15 cellular contexts compared by ENCODE assay signal in genomic region chr10:68223535-68224165, GRCh38. TPM values are rescaled to one million over a fixed set of nuclear protein-coding genes. Genes with fewer than 3 reads are reported as not detected.
DNase-seq lines count a peak whose midpoint lies in the region; ATAC-seq and TF ChIP-seq lines count a peak whose summit lies in the region.
"Had no signal": no experiment of that assay in that cellular context is flagged by ENCODE, and none has a peak within 500 bp of the region (broad histone marks: within the 10 kb centered on the region; RNA-seq: fewer than 3 reads in every experiment).

No MANE protein-coding gene starts in this region.

- DNase-seq in BE2C (no peak), GM13976 (ENCODE audit: low spot score) (no peak), SK-N-DZ (ENCODE audit: low spot score) (peak; percentile 17), iPS-NIHi11 (ENCODE audit: low spot score) (peak; percentile 29), kidney glomerular epithelial cell (lab: John Stamatoyannopoulos, UW) (no peak), NCI-H1417 treated with DMSO at 0.1 percent for 48 hours (lab: John Stamatoyannopoulos, UW) (no peak), NCI-H2196 (lab: John Stamatoyannopoulos, UW; ENCODE audit: unreplicated experiment) (no peak)
- DNase-seq: activated CD4-positive, alpha-beta T cell treated with anti-CD3 and anti-CD28 coated beads for 1 hour; central memory CD4-positive, alpha-beta T cell; esophagus squamous epithelium; HCEC 1CT; natural killer cell; NCI-H510A had no signal

- H3K9me3 ChIP-seq in BE2C, result no peaks in the 10 kb centered on the region
- H3K9me3 ChIP-seq: esophagus squamous epithelium had no signal

- H3K4me3 ChIP-seq in BE2C (ENCODE audit: low read depth, low read length), result no peak overlapping the region
- H3K4me3 ChIP-seq: esophagus squamous epithelium had no signal

- TF ChIP-seq CTCF in BE2C (IDR thresholded peaks at IDR 0.05; ENCODE audit: low read depth, low read length) (peak; percentile 27), GM13976 (IDR thresholded peaks at IDR 0.05; ENCODE audit: borderline replicate concordance, control extremely low read depth, extremely low read depth, insufficient read depth, missing control alignments) (peak; percentile 7)

- in situ Hi-C loops in GM13976 (cut with MboI; ENCODE audit: low sequenced_read_pairs, unreplicated experiment), result no loop called here

- no peaks in the 10 kb centered on the region for H3K4me1 ChIP-seq in BE2C
- H3K4me1 ChIP-seq: esophagus squamous epithelium had no signal

- no peaks in the 10 kb centered on the region for H3K27me3 ChIP-seq in BE2C
- H3K27me3 ChIP-seq: esophagus squamous epithelium had no signal

- no peak for ATAC-seq in HG02763 (IDR thresholded peaks at IDR 0.05; ENCODE audit: unreplicated experiment)
- ATAC-seq: natural killer cell had no signal

- H3K36me3 ChIP-seq in BE2C, result no peaks in the 10 kb centered on the region
- H3K36me3 ChIP-seq: esophagus squamous epithelium had no signal

RNA-seq across cellular contexts. Expression of gene ATOH7, which starts 8.3 kb away (rescaled TPM):
- 1.3 TPM for polyA plus RNA-seq in BE2C (2012; ENCODE audit: insufficient read depth, insufficient read length, low read depth)
- 1.1 TPM in 1 of 2 replicates, not detected in the other for polyA plus RNA-seq in SK-N-DZ (2014; cell fraction: cytosol; rRNA removed)
- 0.54 and 0.73 TPM in 2 replicates for polyA plus RNA-seq in SK-N-DZ (2014; cell fraction: nucleus; rRNA removed)
- polyA plus RNA-seq: CD14-positive monocyte had no signal

Comparison
In these comparisons a context has a peak if more than half of its experiments do, and no peak if none do; other contexts are left out.
1. DNase-seq: peak in SK-N-DZ (single experiment) and iPS-NIHi11 (single experiment); none in BE2C (single experiment), GM13976 (single experiment), kidney glomerular epithelial cell (single experiment), NCI-H1417 treated with DMSO at 0.1 percent for 48 hours (single experiment) and NCI-H2196 (single experiment).